ENCODE assay signal across 2 cellular contexts in genomic region chr2:208265807-208266640, GRCh38.
A peak's percentile ranks its signal among the peaks of the same experiment; 100 is the strongest.
TF ChIP-seq lines count a peak whose summit lies in the region.

Gene PIKFYVE (plus strand): TSS chr2:208266255. CDS start chr2:208271520, 5,265 bp downstream.

TF ChIP-seq in HCT116, 20 proteins besides CTCF, POLR2A, EP300 and RAD21 (continued from another document):
- TF ChIP-seq, protein P1, sequence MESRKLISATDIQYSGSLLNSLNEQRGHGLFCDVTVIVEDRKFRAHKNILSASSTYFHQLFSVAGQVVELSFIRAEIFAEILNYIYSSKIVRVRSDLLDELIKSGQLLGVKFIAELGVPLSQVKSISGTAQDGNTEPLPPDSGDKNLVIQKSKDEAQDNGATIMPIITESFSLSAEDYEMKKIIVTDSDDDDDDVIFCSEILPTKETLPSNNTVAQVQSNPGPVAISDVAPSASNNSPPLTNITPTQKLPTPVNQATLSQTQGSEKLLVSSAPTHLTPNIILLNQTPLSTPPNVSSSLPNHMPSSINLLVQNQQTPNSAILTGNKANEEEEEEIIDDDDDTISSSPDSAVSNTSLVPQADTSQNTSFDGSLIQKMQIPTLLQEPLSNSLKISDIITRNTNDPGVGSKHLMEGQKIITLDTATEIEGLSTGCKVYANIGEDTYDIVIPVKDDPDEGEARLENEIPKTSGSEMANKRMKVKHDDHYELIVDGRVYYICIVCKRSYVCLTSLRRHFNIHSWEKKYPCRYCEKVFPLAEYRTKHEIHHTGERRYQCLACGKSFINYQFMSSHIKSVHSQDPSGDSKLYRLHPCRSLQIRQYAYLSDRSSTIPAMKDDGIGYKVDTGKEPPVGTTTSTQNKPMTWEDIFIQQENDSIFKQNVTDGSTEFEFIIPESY (IDR thresholded peaks at IDR 0.05; ENCODE audit: extremely low read depth, insufficient replicate concordance, low read length): peak; percentile 81
- TF ChIP-seq TCF7L2 (IDR thresholded peaks at IDR 0.05; ENCODE audit: borderline replicate concordance, extremely low read depth, insufficient read depth, insufficient read length) (peak; percentile 60), FOSL1 (IDR thresholded peaks at IDR 0.05; ENCODE audit: low read depth) (no peak), EGR1 (IDR thresholded peaks at IDR 0.05; ENCODE audit: low read depth) (no peak), SIN3A (IDR thresholded peaks at IDR 0.05; ENCODE audit: low read depth) (peak; percentile 85; the same call in 1 of the 2 replicates), POLR2AphosphoS5 (IDR thresholded peaks at IDR 0.05; ENCODE audit: low read depth, low read length) (peak; percentile 84), ELF1 (IDR thresholded peaks at IDR 0.05; ENCODE audit: borderline replicate concordance, low read depth) (peak; percentile 46; the same call in 1 of the 2 replicates), ZFX (IDR thresholded peaks at IDR 0.05) (peak; percentile 73), EZH2phosphoT487 (IDR thresholded peaks at IDR 0.05; ENCODE audit: borderline replicate concordance) (no peak), JUND (IDR thresholded peaks at IDR 0.05) (no peak; the same call in 1 of the 2 replicates), CEBPB (IDR thresholded peaks at IDR 0.05; ENCODE audit: low read depth) (no peak), ZNF274 (IDR thresholded peaks at IDR 0.05; ENCODE audit: low read depth, low read length) (no peak), SP1 (IDR thresholded peaks at IDR 0.05; ENCODE audit: low read depth) (peak; percentile 99), YY1 (IDR thresholded peaks at IDR 0.05; ENCODE audit: extremely low read depth, insufficient replicate concordance, low read depth, low read length) (peak; percentile 83), CBX3 (IDR thresholded peaks at IDR 0.05; ENCODE audit: low read depth) (peak; percentile 97)
- TF ChIP-seq, protein P2, sequence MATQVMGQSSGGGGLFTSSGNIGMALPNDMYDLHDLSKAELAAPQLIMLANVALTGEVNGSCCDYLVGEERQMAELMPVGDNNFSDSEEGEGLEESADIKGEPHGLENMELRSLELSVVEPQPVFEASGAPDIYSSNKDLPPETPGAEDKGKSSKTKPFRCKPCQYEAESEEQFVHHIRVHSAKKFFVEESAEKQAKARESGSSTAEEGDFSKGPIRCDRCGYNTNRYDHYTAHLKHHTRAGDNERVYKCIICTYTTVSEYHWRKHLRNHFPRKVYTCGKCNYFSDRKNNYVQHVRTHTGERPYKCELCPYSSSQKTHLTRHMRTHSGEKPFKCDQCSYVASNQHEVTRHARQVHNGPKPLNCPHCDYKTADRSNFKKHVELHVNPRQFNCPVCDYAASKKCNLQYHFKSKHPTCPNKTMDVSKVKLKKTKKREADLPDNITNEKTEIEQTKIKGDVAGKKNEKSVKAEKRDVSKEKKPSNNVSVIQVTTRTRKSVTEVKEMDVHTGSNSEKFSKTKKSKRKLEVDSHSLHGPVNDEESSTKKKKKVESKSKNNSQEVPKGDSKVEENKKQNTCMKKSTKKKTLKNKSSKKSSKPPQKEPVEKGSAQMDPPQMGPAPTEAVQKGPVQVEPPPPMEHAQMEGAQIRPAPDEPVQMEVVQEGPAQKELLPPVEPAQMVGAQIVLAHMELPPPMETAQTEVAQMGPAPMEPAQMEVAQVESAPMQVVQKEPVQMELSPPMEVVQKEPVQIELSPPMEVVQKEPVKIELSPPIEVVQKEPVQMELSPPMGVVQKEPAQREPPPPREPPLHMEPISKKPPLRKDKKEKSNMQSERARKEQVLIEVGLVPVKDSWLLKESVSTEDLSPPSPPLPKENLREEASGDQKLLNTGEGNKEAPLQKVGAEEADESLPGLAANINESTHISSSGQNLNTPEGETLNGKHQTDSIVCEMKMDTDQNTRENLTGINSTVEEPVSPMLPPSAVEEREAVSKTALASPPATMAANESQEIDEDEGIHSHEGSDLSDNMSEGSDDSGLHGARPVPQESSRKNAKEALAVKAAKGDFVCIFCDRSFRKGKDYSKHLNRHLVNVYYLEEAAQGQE (IDR thresholded peaks at IDR 0.05; ENCODE audit: low read depth): no peak
- TF ChIP-seq, protein P3, sequence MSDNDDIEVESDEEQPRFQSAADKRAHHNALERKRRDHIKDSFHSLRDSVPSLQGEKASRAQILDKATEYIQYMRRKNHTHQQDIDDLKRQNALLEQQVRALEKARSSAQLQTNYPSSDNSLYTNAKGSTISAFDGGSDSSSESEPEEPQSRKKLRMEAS (IDR thresholded peaks at IDR 0.05): peak; percentile 90
TF ChIP-seq in HCT116: peak in this region for 11.

TF ChIP-seq in neural cell, 6 proteins besides CTCF, POLR2A, EP300 and RAD21 (continued from another document):
- TF ChIP-seq, protein P2 (IDR thresholded peaks at IDR 0.05; ENCODE audit: borderline replicate concordance): peak; percentile 45
- peak; percentile 47 for TF ChIP-seq TAF1 (IDR thresholded peaks at IDR 0.05; ENCODE audit: low read depth)
